1 cellular context compared by ENCODE assay signal in genomic region chr17:65698381-65699061, GRCh38.
TF ChIP-seq lines count a peak whose summit lies in the region.

No MANE protein-coding gene starts in this region.

TF ChIP-seq in GM23338, 12 proteins besides CTCF, POLR2A, EP300 and RAD21 (continued from another document):
- TF ChIP-seq ZNF462 (CRISPR knock-in tag; IDR thresholded peaks at IDR 0.05) (no peak), CREB1 (CRISPR knock-in tag; IDR thresholded peaks at IDR 0.05; ENCODE audit: low read depth) (no peak), ETS1 (IDR thresholded peaks at IDR 0.05) (no peak), POLR2AphosphoS5 (IDR thresholded peaks at IDR 0.05; ENCODE audit: low read depth) (no peak)
TF ChIP-seq in GM23338: peak in this region for 0.
